12 cellular contexts compared by ENCODE assay signal in the genomic region with DNA sequence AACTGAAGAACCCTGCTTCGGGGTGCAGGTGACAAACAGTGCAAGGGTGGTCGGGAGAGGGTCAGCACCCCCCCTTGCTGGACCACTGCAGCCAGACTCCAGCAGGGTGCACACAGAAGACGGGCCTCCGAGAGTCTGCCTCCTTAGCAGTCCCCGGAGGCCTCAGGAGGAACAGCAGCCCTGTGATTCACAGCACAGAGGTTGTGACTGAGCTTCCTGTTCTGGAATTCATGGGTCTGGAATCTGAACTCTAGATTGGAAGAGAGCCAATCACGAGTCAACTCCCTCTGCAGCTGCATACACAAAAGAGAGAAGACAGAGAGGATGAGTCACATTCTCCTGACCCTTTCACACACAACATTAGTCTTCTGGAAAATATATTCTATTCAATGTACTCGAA.
DNase-seq lines count a peak whose midpoint lies in the region; ATAC-seq and TF ChIP-seq lines count a peak whose summit lies in the region.
"Had no signal": no experiment of that assay in that cellular context is flagged by ENCODE, and none has a peak within 500 bp of the region (broad histone marks: within the 10 kb centered on the region; RNA-seq: fewer than 3 reads in every experiment).

No MANE protein-coding gene starts in this region.

- no peak overlapping the region for H3K4me3 Mint-ChIP-seq in progenitor cell of endocrine pancreas (ENCODE audit: low read depth)
- H3K4me3 Mint-ChIP-seq: CD4-positive, alpha-beta memory T cell had no signal

- DNase-seq in AG04450 (ENCODE audit: low read depth, low spot score): peak; percentile 8
- peak; percentile 91 for DNase-seq in HS-5 (ENCODE audit: low read depth)
- DNase-seq in astrocyte of the cerebellum (ENCODE audit: low read depth): peak; percentile 68
- peak; percentile 56 for DNase-seq in kidney epithelial cell (ENCODE audit: low read depth)
- DNase-seq in progenitor cell of endocrine pancreas (ENCODE audit: low spot score, unreplicated experiment): no peak
- DNase-seq in GM13977 (ENCODE audit: low spot score): no peak
- DNase-seq: activated CD4-positive, alpha-beta T cell treated with anti-CD3 and anti-CD28 coated beads, Interleukin-2, amount 50 U/mL, for 4 hours; CD4-positive, alpha-beta memory T cell; NCI-H2171 treated with DMSO at 0.1 percent for 48 hours had no signal

- peaks cover 15% of the 10 kb centered on the region for H3K4me1 Mint-ChIP-seq in progenitor cell of endocrine pancreas (ENCODE audit: low read depth)
- H3K4me1 Mint-ChIP-seq: CD4-positive, alpha-beta memory T cell had no signal

- CTCF ChIA-PET in AG04450 (lab: Charles Lee): no interaction called here

- H3K27me3 ChIP-seq in AG04450 (ENCODE audit: control insufficient read depth, insufficient read depth, low read length): no peaks in the 10 kb centered on the region
- no peaks in the 10 kb centered on the region for H3K27me3 ChIP-seq in kidney epithelial cell (ENCODE audit: control insufficient read depth, insufficient read depth, low read length)

- H3K27ac ChIP-seq in AG04450 (ENCODE audit: low read depth, low read length): no peak overlapping the region
- H3K27ac ChIP-seq: coronary artery had no signal

- TF ChIP-seq CTCF in AG04450 (IDR thresholded peaks at IDR 0.05; ENCODE audit: low read depth, low read length): no peak
- TF ChIP-seq CTCF in astrocyte of the cerebellum (IDR thresholded peaks at IDR 0.05; ENCODE audit: low read depth, low read length, missing control alignments): peak; percentile 23
- peak; percentile 17 for TF ChIP-seq CTCF in kidney epithelial cell (IDR thresholded peaks at IDR 0.05; ENCODE audit: insufficient read depth, low read length, poor library complexity, severe bottlenecking)
- no peak for TF ChIP-seq CTCF in progenitor cell of endocrine pancreas (IDR thresholded peaks at IDR 0.05; ENCODE audit: unreplicated experiment)
- TF ChIP-seq CTCF in GM13977 (IDR thresholded peaks at IDR 0.05; ENCODE audit: extremely low read depth, insufficient read depth, missing control alignments): no peak

- H3K36me3 Mint-ChIP-seq in progenitor cell of endocrine pancreas (ENCODE audit: insufficient read depth): no peaks in the 10 kb centered on the region
- H3K36me3 Mint-ChIP-seq: CD4-positive, alpha-beta memory T cell had no signal

- ATAC-seq in GM21526 (IDR thresholded peaks at IDR 0.05; ENCODE audit: low FRiP score, unreplicated experiment): no peak
- no peak for ATAC-seq in GM19397 (IDR thresholded peaks at IDR 0.05; ENCODE audit: unreplicated experiment)

- peaks cover 5% of the 10 kb centered on the region for H3K9me3 Mint-ChIP-seq in progenitor cell of endocrine pancreas (ENCODE audit: low read depth)

- in situ Hi-C loops in astrocyte of the cerebellum (cut with HindIII; ENCODE audit: low sequenced_read_pairs): no loop called here
- in situ Hi-C loops in GM13977 (cut with MboI; ENCODE audit: low pct_unique_long_range_greater_than_20kb, low sequenced_read_pairs, unreplicated experiment): no loop called here

- no peaks in the 10 kb centered on the region for H3K36me3 ChIP-seq in kidney epithelial cell (ENCODE audit: control insufficient read depth, insufficient read depth, low read length)

- H3K27ac Mint-ChIP-seq in progenitor cell of endocrine pancreas: no peak overlapping the region
- H3K27ac Mint-ChIP-seq: CD4-positive, alpha-beta memory T cell had no signal

- H3K27me3 Mint-ChIP-seq in progenitor cell of endocrine pancreas: no peaks in the 10 kb centered on the region
- H3K27me3 Mint-ChIP-seq: CD4-positive, alpha-beta memory T cell had no signal

- POLR2A ChIA-PET in AG04450 (lab: Yijun Ruan, JAX): no interaction called here

- peaks cover 7% of the 10 kb centered on the region for H3K9me3 ChIP-seq in AG04450 (ENCODE audit: control insufficient read depth, insufficient read depth, low read length)

- H3K4me3 ChIP-seq in AG04450 (ENCODE audit: low read depth, low read length) (no peak overlapping the region), astrocyte of the cerebellum (ENCODE audit: low read depth, low read length) (no peak overlapping the region), kidney epithelial cell (ENCODE audit: low read depth, low read length) (no peak overlapping the region)
- H3K4me3 ChIP-seq: coronary artery had no signal

Comparison
In these comparisons a context has a peak if more than half of its experiments do, and no peak if none do; other contexts are left out.
1. DNase-seq: peak in AG04450 (single experiment), HS-5 (single experiment), astrocyte of the cerebellum (single experiment) and kidney epithelial cell (single experiment); none in progenitor cell of endocrine pancreas (single experiment) and GM13977 (single experiment).
2. CTCF ChIP-seq: peak in astrocyte of the cerebellum (single experiment) and kidney epithelial cell (single experiment); none in AG04450 (single experiment), progenitor cell of endocrine pancreas (single experiment) and GM13977 (single experiment).